ENCODE assay signal across 1 cellular context in the genomic region with DNA sequence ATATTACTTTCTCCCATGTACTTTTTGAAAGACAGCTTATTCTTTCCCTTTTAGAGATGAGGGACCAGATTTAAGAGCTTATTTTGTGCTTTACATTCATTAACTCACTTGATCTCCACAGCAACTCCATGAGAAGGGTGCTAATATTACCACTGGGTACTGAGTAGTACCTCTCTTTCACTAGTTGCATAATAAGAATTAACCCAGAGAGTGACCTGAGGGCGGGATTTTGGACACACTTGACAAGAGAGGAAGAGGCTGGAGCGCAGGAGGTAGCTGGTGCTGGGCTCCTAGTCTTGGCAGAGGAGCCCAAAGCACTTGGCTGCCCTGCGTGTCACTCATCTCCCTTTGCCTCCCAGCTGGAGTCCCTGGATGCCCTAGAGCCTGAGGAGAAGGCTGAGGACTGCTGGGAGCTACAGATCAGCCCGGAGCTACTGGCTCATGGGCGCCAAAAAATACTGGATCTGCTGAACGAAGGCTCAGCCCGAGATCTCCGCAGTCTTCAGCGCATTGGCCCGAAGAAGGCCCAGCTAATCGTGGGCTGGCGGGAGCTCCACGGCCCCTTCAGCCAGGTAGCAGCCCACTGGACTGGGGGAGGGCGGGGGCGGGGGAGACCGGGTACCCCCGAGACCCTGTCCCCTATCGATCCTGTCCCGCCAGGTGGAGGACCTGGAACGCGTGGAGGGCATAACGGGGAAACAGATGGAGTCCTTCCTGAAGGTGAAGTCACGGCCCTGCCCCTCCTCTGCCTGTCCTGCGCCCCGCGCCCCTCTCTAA.
TF ChIP-seq lines count a peak whose summit lies in the region.

No MANE protein-coding gene starts in this region.

TF ChIP-seq in K562, 482 proteins besides CTCF, POLR2A, EP300 and RAD21 (continued from another document and continues in another):
- TF ChIP-seq THRAP3 (IDR thresholded peaks at IDR 0.05; ENCODE audit: borderline replicate concordance) (no peak), EZH2 (IDR thresholded peaks at IDR 0.05; ENCODE audit: borderline replicate concordance, low read depth, low read length) (no peak), NR4A1 (CRISPR knock-in tag; IDR thresholded peaks at IDR 0.05) (no peak), NR4A1 (tag; IDR thresholded peaks at IDR 0.05) (no peak), ADNP (tag; IDR thresholded peaks at IDR 0.05) (no peak), ZNF316 (IDR thresholded peaks at IDR 0.05) (no peak), FOXA1 (IDR thresholded peaks at IDR 0.05; ENCODE audit: borderline replicate concordance) (no peak), ZNF830 (CRISPR knock-in tag; IDR thresholded peaks at IDR 0.05) (no peak), XRCC5 (IDR thresholded peaks at IDR 0.05; ENCODE audit: low read depth, low read length) (no peak), SRSF3 (IDR thresholded peaks at IDR 0.05; ENCODE audit: insufficient read depth, low read length) (peak; percentile 79; the same call in 1 of the 2 replicates), FOXM1 (IDR thresholded peaks at IDR 0.05; ENCODE audit: low read depth) (no peak), FOXM1 (CRISPR knock-in tag; IDR thresholded peaks at IDR 0.05; ENCODE audit: low read depth) (no peak), ETS2 (tag; IDR thresholded peaks at IDR 0.05; ENCODE audit: borderline replicate concordance, poor library complexity, severe bottlenecking) (no peak), BRD9 (IDR thresholded peaks at IDR 0.05; ENCODE audit: low read depth, partially characterized antibody) (no peak), MEF2A (IDR thresholded peaks at IDR 0.05; ENCODE audit: control insufficient read depth, low read depth, low read length) (no peak), SRF (CRISPR knock-in tag; IDR thresholded peaks at IDR 0.05) (no peak), ZNF23 (CRISPR knock-in tag; IDR thresholded peaks at IDR 0.05) (no peak), MYBL2 (IDR thresholded peaks at IDR 0.05; ENCODE audit: low read depth) (no peak), MYBL2 (CRISPR knock-in tag; IDR thresholded peaks at IDR 0.05; ENCODE audit: borderline replicate concordance) (no peak), SMC3 (conservative IDR thresholded peaks at IDR 0.05; ENCODE audit: insufficient read depth, low read depth, low read length) (no peak), RFX7 (CRISPR knock-in tag; IDR thresholded peaks at IDR 0.05) (no peak), RB1 (IDR thresholded peaks at IDR 0.05; ENCODE audit: low read depth) (0 out of 2 replicates have a peak, but pooled peaks have one; percentile 11), GABPA (tag; conservative IDR thresholded peaks at IDR 0.05; ENCODE audit: low read depth) (no peak), ZNF57 (CRISPR knock-in tag; IDR thresholded peaks at IDR 0.05) (no peak), ZNF24 (IDR thresholded peaks at IDR 0.05) (peak; percentile 9; the same call in 1 of the 2 replicates), LARP7 (IDR thresholded peaks at IDR 0.05) (no peak), ESRRB (CRISPR knock-in tag; IDR thresholded peaks at IDR 0.05; ENCODE audit: borderline replicate concordance) (no peak), POLR2B (IDR thresholded peaks at IDR 0.05; ENCODE audit: low read depth, partially characterized antibody) (no peak), CREB1 (IDR thresholded peaks at IDR 0.05) (no peak), CREB1 (CRISPR knock-in tag; IDR thresholded peaks at IDR 0.05) (no peak), SP2 (IDR thresholded peaks at IDR 0.05; ENCODE audit: extremely low read depth, low read depth, low read length, poor library complexity, severe bottlenecking) (no peak), ZBTB7A (IDR thresholded peaks at IDR 0.05; ENCODE audit: borderline replicate concordance, control insufficient read depth, low read depth, low read length) (peak; percentile 57), CREM (IDR thresholded peaks at IDR 0.05; ENCODE audit: low read depth) (no peak), FOXP1 (CRISPR knock-in tag; IDR thresholded peaks at IDR 0.05) (no peak), EWSR1 (IDR thresholded peaks at IDR 0.05; ENCODE audit: borderline replicate concordance, low read depth, partially characterized antibody) (no peak), ZNF133 (CRISPR knock-in tag; IDR thresholded peaks at IDR 0.05) (no peak), ZC3H4 (CRISPR knock-in tag; IDR thresholded peaks at IDR 0.05; ENCODE audit: borderline replicate concordance) (peak; percentile 91; the same call in 1 of the 2 replicates), SOX6 (IDR thresholded peaks at IDR 0.05) (no peak)
- TF ChIP-seq, protein P1, sequence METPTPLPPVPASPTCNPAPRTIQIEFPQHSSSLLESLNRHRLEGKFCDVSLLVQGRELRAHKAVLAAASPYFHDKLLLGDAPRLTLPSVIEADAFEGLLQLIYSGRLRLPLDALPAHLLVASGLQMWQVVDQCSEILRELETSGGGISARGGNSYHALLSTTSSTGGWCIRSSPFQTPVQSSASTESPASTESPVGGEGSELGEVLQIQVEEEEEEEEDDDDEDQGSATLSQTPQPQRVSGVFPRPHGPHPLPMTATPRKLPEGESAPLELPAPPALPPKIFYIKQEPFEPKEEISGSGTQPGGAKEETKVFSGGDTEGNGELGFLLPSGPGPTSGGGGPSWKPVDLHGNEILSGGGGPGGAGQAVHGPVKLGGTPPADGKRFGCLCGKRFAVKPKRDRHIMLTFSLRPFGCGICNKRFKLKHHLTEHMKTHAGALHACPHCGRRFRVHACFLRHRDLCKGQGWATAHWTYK (CRISPR knock-in tag; IDR thresholded peaks at IDR 0.05) = no peak
- TF ChIP-seq, protein P2, sequence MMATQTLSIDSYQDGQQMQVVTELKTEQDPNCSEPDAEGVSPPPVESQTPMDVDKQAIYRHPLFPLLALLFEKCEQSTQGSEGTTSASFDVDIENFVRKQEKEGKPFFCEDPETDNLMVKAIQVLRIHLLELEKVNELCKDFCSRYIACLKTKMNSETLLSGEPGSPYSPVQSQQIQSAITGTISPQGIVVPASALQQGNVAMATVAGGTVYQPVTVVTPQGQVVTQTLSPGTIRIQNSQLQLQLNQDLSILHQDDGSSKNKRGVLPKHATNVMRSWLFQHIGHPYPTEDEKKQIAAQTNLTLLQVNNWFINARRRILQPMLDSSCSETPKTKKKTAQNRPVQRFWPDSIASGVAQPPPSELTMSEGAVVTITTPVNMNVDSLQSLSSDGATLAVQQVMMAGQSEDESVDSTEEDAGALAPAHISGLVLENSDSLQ (IDR thresholded peaks at IDR 0.05) = peak; percentile 77
- TF ChIP-seq, protein P3, sequence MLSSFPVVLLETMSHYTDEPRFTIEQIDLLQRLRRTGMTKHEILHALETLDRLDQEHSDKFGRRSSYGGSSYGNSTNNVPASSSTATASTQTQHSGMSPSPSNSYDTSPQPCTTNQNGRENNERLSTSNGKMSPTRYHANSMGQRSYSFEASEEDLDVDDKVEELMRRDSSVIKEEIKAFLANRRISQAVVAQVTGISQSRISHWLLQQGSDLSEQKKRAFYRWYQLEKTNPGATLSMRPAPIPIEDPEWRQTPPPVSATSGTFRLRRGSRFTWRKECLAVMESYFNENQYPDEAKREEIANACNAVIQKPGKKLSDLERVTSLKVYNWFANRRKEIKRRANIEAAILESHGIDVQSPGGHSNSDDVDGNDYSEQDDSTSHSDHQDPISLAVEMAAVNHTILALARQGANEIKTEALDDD (IDR thresholded peaks at IDR 0.05) = peak; percentile 18; the same call in 1 of the 2 replicates
- TF ChIP-seq, protein P4, sequence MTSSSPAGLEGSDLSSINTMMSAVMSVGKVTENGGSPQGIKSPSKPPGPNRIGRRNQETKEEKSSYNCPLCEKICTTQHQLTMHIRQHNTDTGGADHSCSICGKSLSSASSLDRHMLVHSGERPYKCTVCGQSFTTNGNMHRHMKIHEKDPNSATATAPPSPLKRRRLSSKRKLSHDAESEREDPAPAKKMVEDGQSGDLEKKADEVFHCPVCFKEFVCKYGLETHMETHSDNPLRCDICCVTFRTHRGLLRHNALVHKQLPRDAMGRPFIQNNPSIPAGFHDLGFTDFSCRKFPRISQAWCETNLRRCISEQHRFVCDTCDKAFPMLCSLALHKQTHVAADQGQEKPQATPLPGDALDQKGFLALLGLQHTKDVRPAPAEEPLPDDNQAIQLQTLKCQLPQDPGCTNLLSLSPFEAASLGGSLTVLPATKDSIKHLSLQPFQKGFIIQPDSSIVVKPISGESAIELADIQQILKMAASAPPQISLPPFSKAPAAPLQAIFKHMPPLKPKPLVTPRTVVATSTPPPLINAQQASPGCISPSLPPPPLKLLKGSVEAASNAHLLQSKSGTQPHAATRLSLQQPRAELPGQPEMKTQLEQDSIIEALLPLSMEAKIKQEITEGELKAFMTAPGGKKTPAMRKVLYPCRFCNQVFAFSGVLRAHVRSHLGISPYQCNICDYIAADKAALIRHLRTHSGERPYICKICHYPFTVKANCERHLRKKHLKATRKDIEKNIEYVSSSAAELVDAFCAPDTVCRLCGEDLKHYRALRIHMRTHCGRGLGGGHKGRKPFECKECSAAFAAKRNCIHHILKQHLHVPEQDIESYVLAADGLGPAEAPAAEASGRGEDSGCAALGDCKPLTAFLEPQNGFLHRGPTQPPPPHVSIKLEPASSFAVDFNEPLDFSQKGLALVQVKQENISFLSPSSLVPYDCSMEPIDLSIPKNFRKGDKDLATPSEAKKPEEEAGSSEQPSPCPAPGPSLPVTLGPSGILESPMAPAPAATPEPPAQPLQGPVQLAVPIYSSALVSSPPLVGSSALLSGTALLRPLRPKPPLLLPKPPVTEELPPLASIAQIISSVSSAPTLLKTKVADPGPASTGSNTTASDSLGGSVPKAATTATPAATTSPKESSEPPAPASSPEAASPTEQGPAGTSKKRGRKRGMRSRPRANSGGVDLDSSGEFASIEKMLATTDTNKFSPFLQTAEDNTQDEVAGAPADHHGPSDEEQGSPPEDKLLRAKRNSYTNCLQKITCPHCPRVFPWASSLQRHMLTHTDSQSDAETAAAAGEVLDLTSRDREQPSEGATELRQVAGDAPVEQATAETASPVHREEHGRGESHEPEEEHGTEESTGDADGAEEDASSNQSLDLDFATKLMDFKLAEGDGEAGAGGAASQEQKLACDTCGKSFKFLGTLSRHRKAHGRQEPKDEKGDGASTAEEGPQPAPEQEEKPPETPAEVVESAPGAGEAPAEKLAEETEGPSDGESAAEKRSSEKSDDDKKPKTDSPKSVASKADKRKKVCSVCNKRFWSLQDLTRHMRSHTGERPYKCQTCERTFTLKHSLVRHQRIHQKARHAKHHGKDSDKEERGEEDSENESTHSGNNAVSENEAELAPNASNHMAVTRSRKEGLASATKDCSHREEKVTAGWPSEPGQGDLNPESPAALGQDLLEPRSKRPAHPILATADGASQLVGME (CRISPR knock-in tag; IDR thresholded peaks at IDR 0.05) = no peak
- TF ChIP-seq, protein P5, sequence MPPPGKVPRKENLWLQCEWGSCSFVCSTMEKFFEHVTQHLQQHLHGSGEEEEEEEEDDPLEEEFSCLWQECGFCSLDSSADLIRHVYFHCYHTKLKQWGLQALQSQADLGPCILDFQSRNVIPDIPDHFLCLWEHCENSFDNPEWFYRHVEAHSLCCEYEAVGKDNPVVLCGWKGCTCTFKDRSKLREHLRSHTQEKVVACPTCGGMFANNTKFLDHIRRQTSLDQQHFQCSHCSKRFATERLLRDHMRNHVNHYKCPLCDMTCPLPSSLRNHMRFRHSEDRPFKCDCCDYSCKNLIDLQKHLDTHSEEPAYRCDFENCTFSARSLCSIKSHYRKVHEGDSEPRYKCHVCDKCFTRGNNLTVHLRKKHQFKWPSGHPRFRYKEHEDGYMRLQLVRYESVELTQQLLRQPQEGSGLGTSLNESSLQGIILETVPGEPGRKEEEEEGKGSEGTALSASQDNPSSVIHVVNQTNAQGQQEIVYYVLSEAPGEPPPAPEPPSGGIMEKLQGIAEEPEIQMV (tag; conservative IDR thresholded peaks at IDR 0.05; ENCODE audit: low read depth) = no peak
- TF ChIP-seq, protein P6, sequence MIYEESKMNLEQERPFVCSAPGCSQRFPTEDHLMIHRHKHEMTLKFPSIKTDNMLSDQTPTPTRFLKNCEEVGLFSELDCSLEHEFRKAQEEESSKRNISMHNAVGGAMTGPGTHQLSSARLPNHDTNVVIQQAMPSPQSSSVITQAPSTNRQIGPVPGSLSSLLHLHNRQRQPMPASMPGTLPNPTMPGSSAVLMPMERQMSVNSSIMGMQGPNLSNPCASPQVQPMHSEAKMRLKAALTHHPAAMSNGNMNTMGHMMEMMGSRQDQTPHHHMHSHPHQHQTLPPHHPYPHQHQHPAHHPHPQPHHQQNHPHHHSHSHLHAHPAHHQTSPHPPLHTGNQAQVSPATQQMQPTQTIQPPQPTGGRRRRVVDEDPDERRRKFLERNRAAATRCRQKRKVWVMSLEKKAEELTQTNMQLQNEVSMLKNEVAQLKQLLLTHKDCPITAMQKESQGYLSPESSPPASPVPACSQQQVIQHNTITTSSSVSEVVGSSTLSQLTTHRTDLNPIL (CRISPR knock-in tag; IDR thresholded peaks at IDR 0.05) = no peak
- TF ChIP-seq, protein P7, sequence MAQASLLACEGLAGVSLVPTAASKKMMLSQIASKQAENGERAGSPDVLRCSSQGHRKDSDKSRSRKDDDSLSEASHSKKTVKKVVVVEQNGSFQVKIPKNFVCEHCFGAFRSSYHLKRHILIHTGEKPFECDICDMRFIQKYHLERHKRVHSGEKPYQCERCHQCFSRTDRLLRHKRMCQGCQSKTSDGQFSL (CRISPR knock-in tag; IDR thresholded peaks at IDR 0.05) = no peak
- TF ChIP-seq, protein P7 (tag; IDR thresholded peaks at IDR 0.05) = no peak
- TF ChIP-seq, protein P8, sequence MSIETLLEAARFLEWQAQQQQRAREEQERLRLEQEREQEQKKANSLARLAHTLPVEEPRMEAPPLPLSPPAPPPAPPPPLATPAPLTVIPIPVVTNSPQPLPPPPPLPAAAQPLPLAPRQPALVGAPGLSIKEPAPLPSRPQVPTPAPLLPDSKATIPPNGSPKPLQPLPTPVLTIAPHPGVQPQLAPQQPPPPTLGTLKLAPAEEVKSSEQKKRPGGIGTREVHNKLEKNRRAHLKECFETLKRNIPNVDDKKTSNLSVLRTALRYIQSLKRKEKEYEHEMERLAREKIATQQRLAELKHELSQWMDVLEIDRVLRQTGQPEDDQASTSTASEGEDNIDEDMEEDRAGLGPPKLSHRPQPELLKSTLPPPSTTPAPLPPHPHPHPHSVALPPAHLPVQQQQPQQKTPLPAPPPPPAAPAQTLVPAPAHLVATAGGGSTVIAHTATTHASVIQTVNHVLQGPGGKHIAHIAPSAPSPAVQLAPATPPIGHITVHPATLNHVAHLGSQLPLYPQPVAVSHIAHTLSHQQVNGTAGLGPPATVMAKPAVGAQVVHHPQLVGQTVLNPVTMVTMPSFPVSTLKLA (conservative IDR thresholded peaks at IDR 0.05) = no peak
- TF ChIP-seq, protein P9, sequence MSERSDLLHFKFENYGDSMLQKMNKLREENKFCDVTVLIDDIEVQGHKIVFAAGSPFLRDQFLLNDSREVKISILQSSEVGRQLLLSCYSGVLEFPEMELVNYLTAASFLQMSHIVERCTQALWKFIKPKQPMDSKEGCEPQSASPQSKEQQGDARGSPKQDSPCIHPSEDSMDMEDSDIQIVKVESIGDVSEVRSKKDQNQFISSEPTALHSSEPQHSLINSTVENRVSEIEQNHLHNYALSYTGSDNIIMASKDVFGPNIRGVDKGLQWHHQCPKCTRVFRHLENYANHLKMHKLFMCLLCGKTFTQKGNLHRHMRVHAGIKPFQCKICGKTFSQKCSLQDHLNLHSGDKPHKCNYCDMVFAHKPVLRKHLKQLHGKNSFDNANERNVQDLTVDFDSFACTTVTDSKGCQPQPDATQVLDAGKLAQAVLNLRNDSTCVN (CRISPR knock-in tag; IDR thresholded peaks at IDR 0.05) = no peak
- TF ChIP-seq, protein P10, sequence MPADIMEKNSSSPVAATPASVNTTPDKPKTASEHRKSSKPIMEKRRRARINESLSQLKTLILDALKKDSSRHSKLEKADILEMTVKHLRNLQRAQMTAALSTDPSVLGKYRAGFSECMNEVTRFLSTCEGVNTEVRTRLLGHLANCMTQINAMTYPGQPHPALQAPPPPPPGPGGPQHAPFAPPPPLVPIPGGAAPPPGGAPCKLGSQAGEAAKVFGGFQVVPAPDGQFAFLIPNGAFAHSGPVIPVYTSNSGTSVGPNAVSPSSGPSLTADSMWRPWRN (IDR thresholded peaks at IDR 0.05; ENCODE audit: low read depth) = no peak
